18 cellular contexts compared by ENCODE assay signal in genomic region chr19:5125797-5126497, GRCh38.
DNase-seq lines count a peak whose midpoint lies in the region; ATAC-seq and TF ChIP-seq lines count a peak whose summit lies in the region.
"Had no signal": no experiment of that assay in that cellular context is flagged by ENCODE, and none has a peak within 500 bp of the region (broad histone marks: within the 10 kb centered on the region; RNA-seq: fewer than 3 reads in every experiment).

No MANE protein-coding gene starts in this region.

- peak overlapping the region; percentile 82 for H2AK5ac ChIP-seq in neuronal stem cell (ENCODE audit: low read depth, low read length)

- peaks cover 2% of the 10 kb centered on the region for H3K79me1 ChIP-seq in neuronal stem cell (ENCODE audit: low read depth, low read length)

- H3K36me3 ChIP-seq in Loucy (ENCODE audit: insufficient read depth, low read length) = no peaks in the 10 kb centered on the region; the same call in 1 of the 2 replicates
- H3K36me3 ChIP-seq in neuronal stem cell (replicated peaks in 1 of 2; ENCODE audit: control insufficient read depth in 2 of 2, insufficient read depth in 2 of 2, low read length in 2 of 2) = peaks cover 10 to 36% of the 10 kb centered on the region in 2 donors
- H3K36me3 ChIP-seq in heart left ventricle = peaks cover 0 to 34% (median 20%) of the 10 kb centered on the region in 9 donors

- H3K4me3 ChIP-seq in Loucy (ENCODE audit: low read length, poor library complexity, severe bottlenecking) = no peak overlapping the region
- H3K4me3 ChIP-seq in fibroblast of villous mesenchyme (ENCODE audit: low read depth, low read length) = no peak overlapping the region
- H3K4me3 ChIP-seq in neuronal stem cell (ENCODE audit: low read length in 2 of 2) = no peak overlapping the region
- no peak overlapping the region for H3K4me3 ChIP-seq in heart left ventricle
- H3K4me3 ChIP-seq: K562, upper lobe of left lung had no signal

- ATAC-seq in GM21367 (IDR thresholded peaks at IDR 0.05; ENCODE audit: unreplicated experiment) (no peak), heart left ventricle (no peak)
- ATAC-seq: K562; naive thymus-derived CD4-positive, alpha-beta T cell had no signal

- TF ChIP-seq CTCF in Loucy (conservative IDR thresholded peaks at IDR 0.05; ENCODE audit: low read length) (no peak), fibroblast of villous mesenchyme (IDR thresholded peaks at IDR 0.05; ENCODE audit: insufficient read depth, low read depth, low read length) (no peak), heart left ventricle (IDR thresholded peaks at IDR 0.05) (no peak)

- H3K27me3 ChIP-seq in Loucy (ENCODE audit: insufficient read depth, low read length, poor library complexity, severe bottlenecking) (no peaks in the 10 kb centered on the region), neuronal stem cell (ENCODE audit: control insufficient read depth in 3 of 3, insufficient read depth in 3 of 3, low read depth in 1 of 3, low read length in 3 of 3) (no peaks in the 10 kb centered on the region), heart left ventricle (no peaks in the 10 kb centered on the region)
- H3K27me3 ChIP-seq: upper lobe of left lung had no signal

- H3K9me3 ChIP-seq in Loucy (ENCODE audit: insufficient read depth, low read depth, low read length) (no peaks in the 10 kb centered on the region), neuronal stem cell (replicated peaks in 1 of 2; ENCODE audit: control insufficient read depth in 2 of 2, insufficient read depth in 1 of 2, low read depth in 1 of 2, low read length in 2 of 2) (no peaks in the 10 kb centered on the region), heart left ventricle (no peaks in the 10 kb centered on the region)
- H3K9me3 ChIP-seq: upper lobe of left lung had no signal

- no peaks in the 10 kb centered on the region for H3K79me2 ChIP-seq in Loucy (ENCODE audit: insufficient read depth, low read length)

- WGBS in neuronal stem cell (ENCODE audit: extremely low coverage in 2 of 2, insufficient read length in 2 of 2, insufficient replicate concordance in 1 of 2), 2 donors = no CpG with 5 or more reads among the region's 21 CpGs
- WGBS in heart left ventricle, 4 donors = 47 to 68% (median 53%) methylated on average over 12 to 21 of the region's 21 CpGs

- H3K9me2 ChIP-seq in Loucy (replicated peaks; ENCODE audit: low read depth, low read length) = no peaks in the 10 kb centered on the region

- H4K91ac ChIP-seq in neuronal stem cell (ENCODE audit: low read depth, low read length, poor library complexity) = no peak overlapping the region

- H3F3A ChIP-seq in Loucy (ENCODE audit: low read depth) = no peaks in the 10 kb centered on the region

- peak overlapping the region; percentile 88 for H3K18ac ChIP-seq in neuronal stem cell (ENCODE audit: low read length)

- peak overlapping the region; percentile 43 for H3K9ac ChIP-seq in Loucy (ENCODE audit: low read depth, low read length, poor library complexity, severe bottlenecking)
- H3K9ac ChIP-seq in neuronal stem cell (ENCODE audit: low read depth, low read length, poor library complexity) = no peak overlapping the region

- H3K4ac ChIP-seq in neuronal stem cell (ENCODE audit: low read length) = no peak overlapping the region

- H3K23ac ChIP-seq in neuronal stem cell (ENCODE audit: low read depth, low read length, poor library complexity) = peak overlapping the region; percentile 3

- H3K4me1 ChIP-seq in Loucy (ENCODE audit: insufficient read depth, low read length, poor library complexity, severe bottlenecking) (peaks cover 64% of the 10 kb centered on the region), neuronal stem cell (ENCODE audit: control insufficient read depth in 2 of 2, insufficient read depth in 1 of 2, low read depth in 1 of 2, low read length in 2 of 2) (peaks cover 33 to 44% of the 10 kb centered on the region in 2 donors), heart left ventricle (peaks cover 5 to 50% (median 27%) of the 10 kb centered on the region in 12 donors)

- peak overlapping the region; percentile 16 for H2BK120ac ChIP-seq in neuronal stem cell (ENCODE audit: low read depth, low read length)

- no peak overlapping the region for H2BK12ac ChIP-seq in neuronal stem cell (ENCODE audit: low read length)

- no peak overlapping the region for H3K27ac ChIP-seq in neuronal stem cell (replicated peaks; ENCODE audit: low read length)
- H3K27ac ChIP-seq in heart left ventricle = peak overlapping the region in 3 of 12 donors; percentile 11 to 39 (median 14)
- H3K27ac ChIP-seq: upper lobe of left lung had no signal

- no peak overlapping the region for H4K8ac ChIP-seq in neuronal stem cell (ENCODE audit: low read depth, low read length)

- no peak overlapping the region for H2BK15ac ChIP-seq in neuronal stem cell (ENCODE audit: low read length)

- H3K4me2 ChIP-seq in Loucy (ENCODE audit: low read depth, low read length, poor library complexity, severe bottlenecking) (peak overlapping the region; percentile 49), neuronal stem cell (ENCODE audit: insufficient read depth, low read length, poor library complexity, severe bottlenecking) (no peak overlapping the region)

- no peak for TF ChIP-seq POLR2A in heart left ventricle (IDR thresholded peaks at IDR 0.05)

- intact Hi-C loops in heart left ventricle (cut with DNase I) = loop anchor here in 1 of 10 donors (10.0 kb wide), 1 partner anchor 71 kb away; no protein-coding TSS in a partner anchor

- no peak overlapping the region for H2AFZ ChIP-seq in Loucy (ENCODE audit: low read length)
- H2AFZ ChIP-seq in neuronal stem cell (ENCODE audit: low read length) = no peak overlapping the region

- H2BK5ac ChIP-seq in neuronal stem cell (ENCODE audit: low read length) = peak overlapping the region; percentile 71

- DNase-seq in GDM1 (lab: John Stamatoyannopoulos, UW) = peak; percentile 72
- DNase-seq in fibroblast of villous mesenchyme (ENCODE audit: low read depth) = peak; percentile 75
- no peak for DNase-seq in neuronal stem cell (ENCODE audit: low spot score)
- DNase-seq in HPDE6-E6E7 (ENCODE audit: extremely low spot score) = no peak
- DNase-seq in heart left ventricle = no peak
- no peak for DNase-seq in middle frontal gyrus (ENCODE audit: extremely low spot score, low spot score)
- DNase-seq: activated naive CD4-positive, alpha-beta T cell treated with Interleukin-2 at 50 U/mL for 16 hours; CD4-positive, CD25-positive, alpha-beta regulatory T cell; foreskin melanocyte; naive thymus-derived CD4-positive, alpha-beta T cell; NCI-H1694 treated with DMSO at 0.1 percent for 48 hours; NCI-H510A treated with DMSO at 0.1 percent for 48 hours; retina; stimulated activated CD4-positive, alpha-beta T cell treated with anti-CD3 and anti-CD28 coated beads, Interleukin-2, amount 100 ng/mL, for 24 hours had no signal

- no peak overlapping the region for H3K14ac ChIP-seq in neuronal stem cell (ENCODE audit: low read length)

- H4K20me1 ChIP-seq in Loucy (ENCODE audit: insufficient read depth, low read length, poor library complexity, severe bottlenecking) = no peaks in the 10 kb centered on the region

Comparison
In these comparisons a context has a peak if more than half of its experiments do, and no peak if none do; other contexts are left out.
1. DNase-seq: peak in GDM1 (single experiment) and fibroblast of villous mesenchyme (single experiment); none in neuronal stem cell (single experiment), HPDE6-E6E7 (single experiment), heart left ventricle (0 of 5) and middle frontal gyrus (single experiment).